8 cellular contexts compared by ENCODE assay signal in genomic region chr12:6716031-6716873, GRCh38. TPM values are rescaled to one million over a fixed set of nuclear protein-coding genes. Genes with fewer than 3 reads are reported as not detected.
"Had no signal": no experiment of that assay in that cellular context is flagged by ENCODE, and none has a peak within 500 bp of the region (broad histone marks: within the 10 kb centered on the region; RNA-seq: fewer than 3 reads in every experiment).

No MANE protein-coding gene starts in this region.

RNA-seq across cellular contexts. Expression of gene PIANP, which starts 15.6 kb away (rescaled TPM):
- total RNA-seq: dermis microvascular lymphatic vessel endothelial cell, esophagus mucosa, gastrocnemius medialis, glomerular endothelial cell, lower leg skin, lung microvascular endothelial cell, myocyte had no signal
- polyA plus RNA-seq: keratinocyte had no signal
